ENCODE assay signal across 23 cellular contexts in the genomic region with DNA sequence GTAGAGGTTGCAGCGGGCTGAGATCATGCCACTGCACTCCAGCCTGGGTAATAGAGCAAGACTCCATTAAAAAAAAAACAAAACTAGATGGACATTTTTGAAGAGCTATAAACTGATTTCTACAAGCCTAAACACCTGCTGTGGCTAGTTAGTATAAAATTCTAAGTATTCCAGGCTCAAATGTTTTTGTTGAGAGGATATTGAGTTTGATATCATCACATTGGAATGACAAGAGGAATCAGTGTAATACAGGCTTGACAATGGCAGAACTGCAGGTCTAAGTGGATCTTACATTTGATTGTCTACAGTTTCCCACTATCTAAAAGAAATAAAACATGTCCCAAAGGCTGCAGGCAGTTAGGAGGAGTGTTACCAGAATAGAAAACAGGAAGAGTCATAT. TPM values are rescaled to one million over a fixed set of nuclear protein-coding genes. Genes with fewer than 3 reads are reported as not detected.
DNase-seq lines count a peak whose midpoint lies in the region; ATAC-seq and TF ChIP-seq lines count a peak whose summit lies in the region.
"Had no signal": no experiment of that assay in that cellular context is flagged by ENCODE, and none has a peak within 500 bp of the region (broad histone marks: within the 10 kb centered on the region; RNA-seq: fewer than 3 reads in every experiment).

No MANE protein-coding gene starts in this region.

- no CpG with 5 or more reads among the region's 1 CpG for WGBS in IMR-90 (ENCODE audit: extremely low coverage in 2 of 2, insufficient read length in 1 of 2), 2 experiments

- H2AK9ac ChIP-seq in IMR-90 (replicated peaks; ENCODE audit: low read depth, low read length, poor library complexity), result no peak overlapping the region

- H3K9me3 ChIP-seq in BLaER1 (peaks cover 14% of the 10 kb centered on the region), IMR-90 (ENCODE audit: control insufficient read depth, insufficient read depth, low read length) (peaks cover 12% of the 10 kb centered on the region)

- no peak overlapping the region for H2BK5ac ChIP-seq in IMR-90 (ENCODE audit: low read depth, low read length, poor library complexity, severe bottlenecking)

- no peaks in the 10 kb centered on the region for H3K36me3 ChIP-seq in BLaER1
- H3K36me3 ChIP-seq in IMR-90 (ENCODE audit: control insufficient read depth, insufficient read depth, low read length), result no peaks in the 10 kb centered on the region
- H3K36me3 ChIP-seq: Peyer's patch had no signal

- intact Hi-C loops in IMR-90 (cut with micrococcal nuclease), result no loop called here

- H4K8ac ChIP-seq in IMR-90 (ENCODE audit: low read depth in 2 of 2, low read length in 2 of 2), result no peak overlapping the region

- no peak overlapping the region for H2BK15ac ChIP-seq in IMR-90 (ENCODE audit: low read depth, low read length)

- no peak overlapping the region for H4K5ac ChIP-seq in IMR-90 (ENCODE audit: low read depth, low read length)

- ATAC-seq in IMR-90 (ENCODE audit: low read depth), result peak; percentile 16; the same call in 1 of the 2 replicates
- no peak for ATAC-seq in HG03045 (IDR thresholded peaks at IDR 0.05; ENCODE audit: unreplicated experiment)
- ATAC-seq: HCT116 had no signal

- H3K56ac ChIP-seq in IMR-90 (ENCODE audit: extremely low read depth, insufficient read depth, low read length), result no peak overlapping the region

- H3K9me1 ChIP-seq in IMR-90 (ENCODE audit: insufficient read depth, low read length), result peaks cover 6% of the 10 kb centered on the region

- no peak overlapping the region for H3K18ac ChIP-seq in IMR-90 (ENCODE audit: low read depth, low read length)

- CTCF ChIA-PET in IMR-90 (lab: Yijun Ruan, JAX), result no interaction called here

- H3K9me3 Mint-ChIP-seq in osteocyte (ENCODE audit: unreplicated experiment), result peaks cover 6% of the 10 kb centered on the region

- TF ChIP-seq POLR2A in IMR-90 (IDR thresholded peaks at IDR 0.05; ENCODE audit: low read depth, low read length), result no peak

- H3K27me3 Mint-ChIP-seq in osteocyte (ENCODE audit: unreplicated experiment), result peaks cover 4% of the 10 kb centered on the region

- H3K4me3 ChIP-seq in BLaER1, result no peak overlapping the region
- no peak overlapping the region for H3K4me3 ChIP-seq in IMR-90 (ENCODE audit: insufficient read depth, low read depth, low read length)
- H3K4me3 ChIP-seq in epithelial cell of esophagus (ENCODE audit: low read length), result no peak overlapping the region
- H3K4me3 ChIP-seq: Peyer's patch, SK-N-MC had no signal

- H3K27me3 ChIP-seq in BLaER1, result 0 out of 2 replicates have a peak, but pooled peaks cover 5% of the 10 kb centered on the region
- H3K27me3 ChIP-seq in IMR-90 (ENCODE audit: control insufficient read depth, insufficient read depth, low read length), result peaks cover 2% of the 10 kb centered on the region; the same call in 1 of the 2 replicates
- H3K27me3 ChIP-seq: Peyer's patch had no signal

- no peak overlapping the region for H3K14ac ChIP-seq in IMR-90 (replicated peaks; ENCODE audit: low read depth, low read length)

- H2AFZ ChIP-seq in IMR-90 (replicated peaks; ENCODE audit: low read length, poor library complexity), result no peak overlapping the region

- TF ChIP-seq RAD21 in IMR-90 (IDR thresholded peaks at IDR 0.05; ENCODE audit: low read length), result no peak

- H4K20me1 ChIP-seq in BLaER1 (no peaks in the 10 kb centered on the region), IMR-90 (ENCODE audit: insufficient read depth, low read length) (no peaks in the 10 kb centered on the region)

- dilution Hi-C loops in IMR-90 (cut with HindIII; ENCODE audit: low sequenced_read_pairs, unreplicated experiment), result no loop called here

- H3K4me1 ChIP-seq in BLaER1 (no peaks in the 10 kb centered on the region; the same call in 1 of the 2 replicates), IMR-90 (ENCODE audit: control insufficient read depth, insufficient read depth, low read length) (peaks cover 5% of the 10 kb centered on the region)
- H3K4me1 ChIP-seq: Peyer's patch had no signal

- no peak for TF ChIP-seq CTCF in IMR-90 (conservative IDR thresholded peaks at IDR 0.05; ENCODE audit: low read depth, low read length)
- TF ChIP-seq CTCF in epithelial cell of esophagus (IDR thresholded peaks at IDR 0.05; ENCODE audit: insufficient read depth, low read depth, low read length, missing control alignments), result no peak
- TF ChIP-seq CTCF in osteocyte (IDR thresholded peaks at IDR 0.05), result no peak

- DNase-seq in IMR-90 (peak; percentile 28), epithelial cell of esophagus (ENCODE audit: low read depth) (peak; percentile 38), myocyte (ENCODE audit: low read depth) (peak; percentile 50), osteocyte (ENCODE audit: extremely low spot score, unreplicated experiment) (no peak), NCI-H146 treated with DMSO at 0.1 percent for 48 hours (lab: John Stamatoyannopoulos, UW; ENCODE audit: unreplicated experiment) (no peak), NCI-H524 (lab: John Stamatoyannopoulos, UW) (no peak)
- DNase-seq: CD4-positive, CD25-positive, alpha-beta regulatory T cell; DMS153; DND-41; NCI-H1092 treated with DMSO at 0.1 percent for 48 hours; NCI-H1436; NCI-H187 treated with DMSO at 0.1 percent for 48 hours; NCI-H446 treated with DMSO at 0.1 percent for 48 hours; NCI-H526 treated with DMSO at 0.1 percent for 48 hours; OCI-M1; SIG-M5 had no signal

- POLR2A ChIA-PET in IMR-90 (lab: Charles Lee; ENCODE audit: unreplicated experiment), result no interaction called here

- H2BK20ac ChIP-seq in IMR-90 (ENCODE audit: low read depth, low read length), result no peak overlapping the region

- H2AK5ac ChIP-seq in IMR-90 (ENCODE audit: low read depth, low read length), result no peak overlapping the region

- H3K9ac ChIP-seq in BLaER1 (no peak overlapping the region), IMR-90 (ENCODE audit: low read depth, low read length) (no peak overlapping the region)

- H3K4me2 ChIP-seq in BLaER1 (peak overlapping the region; percentile 17; the same call in 1 of the 2 replicates), IMR-90 (ENCODE audit: low read depth, low read length) (no peak overlapping the region)

- H3K4me1 Mint-ChIP-seq in osteocyte (ENCODE audit: unreplicated experiment), result peaks cover 13% of the 10 kb centered on the region
- H3K4me1 Mint-ChIP-seq: CD4-positive, CD25-positive, alpha-beta regulatory T cell had no signal

- no peak overlapping the region for H3K23ac ChIP-seq in IMR-90 (ENCODE audit: low read depth, low read length)

- H3K27ac ChIP-seq in BLaER1 (no peak overlapping the region), IMR-90 (ENCODE audit: insufficient read depth, low read length) (no peak overlapping the region)
- H3K27ac ChIP-seq: HL-60, Peyer's patch, SK-N-MC had no signal

- in situ Hi-C loops in IMR-90 (cut with MboI; ENCODE audit: low sequenced_read_pairs), result no loop called here

- H3K79me1 ChIP-seq in IMR-90 (ENCODE audit: low read depth in 1 of 2, low read length in 2 of 2), result no peaks in the 10 kb centered on the region

- no peaks in the 10 kb centered on the region for H3K36me3 Mint-ChIP-seq in osteocyte (ENCODE audit: unreplicated experiment)
- H3K36me3 Mint-ChIP-seq: CD4-positive, CD25-positive, alpha-beta regulatory T cell had no signal

- no peak overlapping the region for H2BK120ac ChIP-seq in IMR-90 (ENCODE audit: low read depth, low read length)

- no peak overlapping the region for H4K91ac ChIP-seq in IMR-90 (ENCODE audit: insufficient read depth, low read depth, low read length)

- no peak overlapping the region for H3K4me3 Mint-ChIP-seq in osteocyte (ENCODE audit: unreplicated experiment)
- H3K4me3 Mint-ChIP-seq: CD4-positive, CD25-positive, alpha-beta regulatory T cell had no signal

- no TSS peak for BruUV-seq in IMR-90 (replicated peaks; lab: Mats Ljungman, UMichigan)

- no peak overlapping the region for H3K4ac ChIP-seq in IMR-90 (ENCODE audit: low read depth, low read length)

- H3K27ac Mint-ChIP-seq in osteocyte (ENCODE audit: unreplicated experiment), result no peak overlapping the region
- H3K27ac Mint-ChIP-seq: CD4-positive, CD25-positive, alpha-beta regulatory T cell had no signal

TF ChIP-seq in IMR-90, 13 proteins besides CTCF, POLR2A, EP300 and RAD21:
- no peak for TF ChIP-seq NFE2L2 (IDR thresholded peaks at IDR 0.05; ENCODE audit: low read depth, low read length)
- no peak for TF ChIP-seq CHD1 (IDR thresholded peaks at IDR 0.05; ENCODE audit: low read depth, low read length)
- no peak for TF ChIP-seq BHLHE40 (IDR thresholded peaks at IDR 0.05; ENCODE audit: low read depth, low read length)
- TF ChIP-seq MAFK (IDR thresholded peaks at IDR 0.05; ENCODE audit: low read depth, low read length), result no peak
- no peak for TF ChIP-seq RCOR1 (IDR thresholded peaks at IDR 0.05; ENCODE audit: insufficient replicate concordance, low read length)
TF ChIP-seq in IMR-90: peak in this region for 0.

RNA-seq across cellular contexts. Expression of a gene that starts 23.9 kb away (rescaled TPM):
- total RNA-seq in IMR-90 (2012; rRNA removed), result not detected in 2 replicates
- polyA plus RNA-seq in IMR-90 (2012; rRNA removed), result not detected in 2 replicates
- not detected in 2 replicates for polyA plus RNA-seq in IMR-90 (2012; cell fraction: cytosol; rRNA removed)
- not detected in 2 replicates for polyA plus RNA-seq in IMR-90 (2012; cell fraction: nucleus; rRNA removed; ENCODE audit: low replicate concordance)
- 0.13 and 1.1 TPM in 2 replicates for total RNA-seq in myocyte
- polyA plus RNA-seq in myocyte (2012), result 0.05 TPM
- total RNA-seq in osteocyte, result not detected in 2 replicates
- total RNA-seq: A673; CD4-positive, CD25-positive, alpha-beta regulatory T cell; Peyer's patch had no signal

RNA-seq across cellular contexts. Expression of a gene that starts 37.0 kb away (rescaled TPM):
- 78.0 and 80.0 TPM in 2 replicates for total RNA-seq in IMR-90 (2012; rRNA removed)
- 202 and 213 TPM in 2 replicates for polyA plus RNA-seq in IMR-90 (2012; rRNA removed)
- 91.6 and 164 TPM in 2 replicates for polyA plus RNA-seq in IMR-90 (2012; cell fraction: cytosol; rRNA removed)
- 230 and 543 TPM in 2 replicates for polyA plus RNA-seq in IMR-90 (2012; cell fraction: nucleus; rRNA removed; ENCODE audit: low replicate concordance)
- total RNA-seq in myocyte, result 264 and 289 TPM in 2 replicates
- 485 TPM for polyA plus RNA-seq in myocyte (2012)
- total RNA-seq in osteocyte, result 201 and 221 TPM in 2 replicates

RNA-seq across cellular contexts. Expression of a gene that starts 49.9 kb away (rescaled TPM):
- total RNA-seq in IMR-90 (2012; rRNA removed) (not detected in 2 replicates), myocyte (not detected in 2 replicates), osteocyte (not detected in 2 replicates)
- polyA plus RNA-seq in IMR-90 (2012; rRNA removed), result not detected in 2 replicates
- not detected in 2 replicates for polyA plus RNA-seq in IMR-90 (2012; cell fraction: cytosol; rRNA removed)
- 0.13 and 0.17 TPM in 2 replicates for polyA plus RNA-seq in IMR-90 (2012; cell fraction: nucleus; rRNA removed; ENCODE audit: low replicate concordance)
- 0.33 TPM for polyA plus RNA-seq in myocyte (2012)
- total RNA-seq: CD4-positive, CD25-positive, alpha-beta regulatory T cell; Peyer's patch had no signal
- polyA plus RNA-seq: CD4-positive, CD25-positive, alpha-beta regulatory T cell had no signal

Comparison
In these comparisons a context has a peak if more than half of its experiments do, and no peak if none do; other contexts are left out.
1. DNase-seq: peak in IMR-90 (single experiment), epithelial cell of esophagus (single experiment) and myocyte (single experiment); none in osteocyte (single experiment), NCI-H146 treated with DMSO at 0.1 percent for 48 hours (single experiment) and NCI-H524 (0 of 2).